In genomic region chr12:11863988-11864387, GRCh38 we compare ENCODE assay signal across 11 cellular contexts.
A peak's percentile ranks its signal among the peaks of the same experiment; 100 is the strongest.
DNase-seq lines count a peak whose midpoint lies in the region; ATAC-seq and TF ChIP-seq lines count a peak whose summit lies in the region.
"Had no signal": no experiment of that assay in that cellular context is flagged by ENCODE, and none has a peak within 500 bp of the region (broad histone marks: within the 10 kb centered on the region; RNA-seq: fewer than 3 reads in every experiment).

No MANE protein-coding gene starts in this region.

- H3K4me1 Mint-ChIP-seq in endodermal cell, result peaks cover 44% of the 10 kb centered on the region
- H3K4me1 Mint-ChIP-seq in mesothelial cell of epicardium, result peaks cover 17% of the 10 kb centered on the region

- peaks cover 16% of the 10 kb centered on the region for H3K9me3 ChIP-seq in endodermal cell (ENCODE audit: control insufficient read depth, low read length)

- WGBS in endodermal cell (ENCODE audit: insufficient coverage in 1 of 2, insufficient read length in 1 of 2), 2 experiments, result 84 to 100% methylated on average over 1 to 3 of the region's 3 CpGs

- DNase-seq in NCI-H82 (lab: John Stamatoyannopoulos, UW) (peak; percentile 33), NCI-H82 treated with DMSO at 0.1 percent for 48 hours (lab: John Stamatoyannopoulos, UW; ENCODE audit: unreplicated experiment) (no peak), endodermal cell (peak; percentile 28), mesothelial cell of epicardium (ENCODE audit: low spot score in 2 of 2, unreplicated experiment in 2 of 2) (no peak), A172 (ENCODE audit: low spot score) (no peak), RWPE1 (ENCODE audit: low spot score) (no peak)
- DNase-seq: NCI-H446 treated with DMSO at 0.1 percent for 48 hours had no signal

- H3K4me3 Mint-ChIP-seq in endodermal cell (no peak overlapping the region), mesothelial cell of epicardium (no peak overlapping the region)

- no peak overlapping the region for H3K4me3 ChIP-seq in endodermal cell (ENCODE audit: low read length)

- peaks cover 22% of the 10 kb centered on the region for H3K9me3 Mint-ChIP-seq in endodermal cell
- H3K9me3 Mint-ChIP-seq in mesothelial cell of epicardium, result peaks cover 31% of the 10 kb centered on the region

- POLR2A ChIA-PET in RWPE1 (lab: Yijun Ruan, JAX; ENCODE audit: low non-redundant PET), result no interaction called here

- TF ChIP-seq CTCF in endodermal cell (conservative IDR thresholded peaks at IDR 0.05), result no peak
- TF ChIP-seq CTCF in mesothelial cell of epicardium (IDR thresholded peaks at IDR 0.05; ENCODE audit: unreplicated experiment), result no peak
- TF ChIP-seq CTCF in RWPE1 (conservative IDR thresholded peaks at IDR 0.05; ENCODE audit: low read depth), result no peak

- H3K36me3 ChIP-seq in endodermal cell (ENCODE audit: control insufficient read depth, insufficient read depth, low read length), result peaks cover 28% of the 10 kb centered on the region

- no peak overlapping the region for H3K9ac ChIP-seq in endodermal cell (ENCODE audit: extremely low read depth, low read length, poor library complexity, severe bottlenecking)

- ATAC-seq in HG02981 (IDR thresholded peaks at IDR 0.05; ENCODE audit: unreplicated experiment), result no peak

- CTCF ChIA-PET in RWPE1 (lab: Yijun Ruan, JAX), result no interaction called here

- H3K27ac ChIP-seq in endodermal cell (ENCODE audit: low read depth, low read length), result no peak overlapping the region
- H3K27ac ChIP-seq in temporal lobe (ENCODE audit: low read depth, low read length), result peak overlapping the region; percentile 25
- H3K27ac ChIP-seq in RWPE1, result no peak overlapping the region
- H3K27ac ChIP-seq: 22Rv1 had no signal

- no peaks in the 10 kb centered on the region for H3K27me3 ChIP-seq in endodermal cell (ENCODE audit: control insufficient read depth, insufficient read depth, low read length, poor library complexity, severe bottlenecking)

- H3K36me3 Mint-ChIP-seq in endodermal cell (ENCODE audit: low read depth) (peaks cover 58% of the 10 kb centered on the region), mesothelial cell of epicardium (peaks cover 45% of the 10 kb centered on the region)

- peaks cover 10% of the 10 kb centered on the region for H3K4me1 ChIP-seq in endodermal cell (ENCODE audit: control insufficient read depth, insufficient read depth, low read length)

- H3K27me3 Mint-ChIP-seq in endodermal cell (ENCODE audit: insufficient read depth) (no peaks in the 10 kb centered on the region), mesothelial cell of epicardium (ENCODE audit: low read depth) (no peaks in the 10 kb centered on the region)
- H3K27me3 Mint-ChIP-seq: IgD-negative memory B cell had no signal

- H3K27ac Mint-ChIP-seq in endodermal cell (peak overlapping the region; percentile 28), mesothelial cell of epicardium (peak overlapping the region; percentile 44)

Comparison
In these comparisons a context has a peak if more than half of its experiments do, and no peak if none do; other contexts are left out.
1. DNase-seq: peak in NCI-H82 (single experiment) and endodermal cell (single experiment); none in NCI-H82 treated with DMSO at 0.1 percent for 48 hours (single experiment), mesothelial cell of epicardium (0 of 2), A172 (single experiment) and RWPE1 (single experiment).